Comparison of ENCODE assay signal across 29 cellular contexts in the genomic region with DNA sequence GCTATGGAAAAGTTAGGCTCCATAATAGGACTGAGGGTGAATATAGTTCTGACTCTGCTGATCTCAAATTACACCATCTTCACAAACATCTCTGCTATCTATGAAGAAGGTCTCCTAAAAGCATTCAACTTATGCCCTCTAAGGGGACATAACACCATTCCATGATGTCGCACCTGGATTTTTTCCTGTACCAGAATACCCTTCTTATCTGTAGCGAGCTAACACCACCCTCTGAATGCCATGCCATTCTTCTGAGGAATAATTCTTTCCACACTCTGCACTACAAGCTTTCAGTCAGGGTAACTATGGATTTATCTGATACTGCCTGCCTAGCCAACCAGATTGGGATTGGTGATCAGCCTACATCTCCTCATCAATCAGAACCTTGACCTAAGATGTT.
"Had no signal": no experiment of that assay in that cellular context is flagged by ENCODE, and none has a peak within 500 bp of the region (broad histone marks: within the 10 kb centered on the region; RNA-seq: fewer than 3 reads in every experiment).

No MANE protein-coding gene starts in this region.

- H3K27me3 Mint-ChIP-seq: activated CD4-positive, alpha-beta T cell treated with anti-CD3 and anti-CD28 coated beads, Interleukin-2, amount 10 ng/mL, durations not matched to agents 7 days and 5 days; activated naive CD4-positive, alpha-beta T cell treated with anti-CD3 and anti-CD28 coated beads, Interleukin-2, amount 50 U/mL, for 24 hours; activated naive CD8-positive, alpha-beta T cell treated with anti-CD3 and anti-CD28 coated beads, Interleukin-2, amount 10 ng/mL, durations not matched to agents 7 days and 5 days; activated T-cell treated with anti-CD3 and anti-CD28 coated beads, Interleukin-2, amount 50 U/mL, for 24 hours; central memory CD8-positive, alpha-beta T cell had no signal

- H3K4me3 Mint-ChIP-seq: activated CD4-positive, alpha-beta T cell treated with anti-CD3 and anti-CD28 coated beads, Interleukin-2, amount 10 ng/mL, durations not matched to agents 7 days and 5 days; activated CD8-positive, alpha-beta T cell treated with anti-CD3 and anti-CD28 coated beads, Interleukin-2, amount 10 ng/mL, durations not matched to agents 7 days and 5 days; activated naive CD4-positive, alpha-beta T cell treated with anti-CD3 and anti-CD28 coated beads, Interleukin-2, amount 50 U/mL, for 24 hours; activated naive CD8-positive, alpha-beta T cell treated with anti-CD3 and anti-CD28 coated beads, Interleukin-2, amount 10 ng/mL, durations not matched to agents 7 days and 5 days; activated T-cell treated with anti-CD3 and anti-CD28 coated beads, Interleukin-2, amount 50 U/mL, for 24 hours; central memory CD8-positive, alpha-beta T cell; T-helper 1 cell treated with Interleukin-12 subunit alpha and Interleukin-12 subunit beta and Interleukin-4 antibody, amounts not matched to agents 30 μg/mL and 1 μg/mL, for 36 hours; T-helper 2 cell treated with Interferon-gamma antibody and Interleukin-4, amounts not matched to agents 5 μg/mL and 100 μg/mL, for 36 hours had no signal

- H3K27me3 ChIP-seq: ascending aorta, cardiac muscle cell, MG63 had no signal

- ATAC-seq: activated CD8-positive, alpha-beta T cell treated with anti-CD3 and anti-CD28 coated beads, Interleukin-2, amount 10 ng/mL, durations not matched to agents 7 days and 5 days had no signal

- H3K4me1 ChIP-seq: ascending aorta had no signal

- H3K27ac ChIP-seq: ascending aorta, cardiac muscle cell had no signal

- H3K27ac Mint-ChIP-seq: activated CD4-positive, alpha-beta T cell treated with anti-CD3 and anti-CD28 coated beads, Interleukin-2, amount 10 ng/mL, durations not matched to agents 7 days and 5 days; activated CD8-positive, alpha-beta T cell treated with anti-CD3 and anti-CD28 coated beads, Interleukin-2, amount 10 ng/mL, durations not matched to agents 7 days and 5 days; activated naive CD8-positive, alpha-beta T cell treated with anti-CD3 and anti-CD28 coated beads, Interleukin-2, amount 10 ng/mL, durations not matched to agents 7 days and 5 days; activated T-cell treated with anti-CD3 and anti-CD28 coated beads, Interleukin-2, amount 50 U/mL, for 24 hours; activated T-helper 2 cell treated with anti-CD3 and anti-CD28 coated beads, Interferon-gamma antibody, Interleukin-2, Interleukin-4, amounts not matched to agents 10 μg/mL and 5 μg/mL and 100 μg/mL, durations not matched to agents 14 hours and 24 hours and 36 hours; T-helper 1 cell treated with Interleukin-12 subunit alpha and Interleukin-12 subunit beta and Interleukin-4 antibody, amounts not matched to agents 30 μg/mL and 1 μg/mL, for 36 hours; T-helper 2 cell treated with Interferon-gamma antibody and Interleukin-4, amounts not matched to agents 5 μg/mL and 100 μg/mL, for 36 hours had no signal

- DNase-seq: activated CD4-positive, alpha-beta T cell treated with anti-CD3 and anti-CD28 coated beads, Interleukin-2, amount 10 ng/mL, durations not matched to agents 7 days and 5 days; activated CD4-positive, alpha-beta T cell treated with anti-CD3 and anti-CD28 coated beads, Interleukin-2, amount 50 U/mL, for 48 hours; activated CD8-positive, alpha-beta T cell treated with anti-CD3 and anti-CD28 coated beads, Interleukin-2, amount 10 ng/mL, durations not matched to agents 7 days and 5 days; activated gamma-delta T cell; activated naive CD4-positive, alpha-beta T cell treated with Interleukin-2 at 50 U/mL for 16 hours; activated naive CD8-positive, alpha-beta T cell treated with anti-CD3 and anti-CD28 coated beads, Interleukin-2, amount 10 ng/mL, durations not matched to agents 7 days and 5 days; activated T-cell treated with anti-CD3 and anti-CD28 coated beads, Interleukin-2, amount 50 U/mL, for 24 hours; amygdala; Kasumi-1; KG1; MG63; NCI-H1092; NCI-H1417; NCI-H146; NCI-H187; NCI-H2029 treated with DMSO at 0.1 percent for 48 hours; NCI-H2107; NCI-H226; NCI-H446 treated with DMSO at 0.1 percent for 48 hours; NCI-H524; NK-92 treated with Interleukin-12 subunit alpha and Interleukin-12 subunit beta, amount 100 ng/mL, for 24 hours; Right ventricle myocardium superior had no signal

- H3K4me3 ChIP-seq: ascending aorta, cardiac muscle cell, MG63 had no signal

- H3K36me3 ChIP-seq: ascending aorta, cardiac muscle cell had no signal

- H3K9me3 Mint-ChIP-seq: activated CD4-positive, alpha-beta T cell treated with anti-CD3 and anti-CD28 coated beads, Interleukin-2, amount 10 ng/mL, durations not matched to agents 7 days and 5 days; activated T-cell treated with anti-CD3 and anti-CD28 coated beads, Interleukin-2, amount 50 U/mL, for 24 hours; central memory CD8-positive, alpha-beta T cell; T-helper 1 cell treated with Interleukin-12 subunit alpha and Interleukin-12 subunit beta and Interleukin-4 antibody, amounts not matched to agents 30 μg/mL and 1 μg/mL, for 36 hours had no signal

- H3K4me1 Mint-ChIP-seq: activated CD4-positive, alpha-beta T cell treated with anti-CD3 and anti-CD28 coated beads, Interleukin-2, amount 10 ng/mL, durations not matched to agents 7 days and 5 days; activated naive CD4-positive, alpha-beta T cell treated with anti-CD3 and anti-CD28 coated beads, Interleukin-2, amount 50 U/mL, for 24 hours; activated naive CD8-positive, alpha-beta T cell treated with anti-CD3 and anti-CD28 coated beads, Interleukin-2, amount 10 ng/mL, durations not matched to agents 7 days and 5 days; central memory CD8-positive, alpha-beta T cell had no signal

- H3K9me3 ChIP-seq: ascending aorta, MG63 had no signal
